ENCODE assay signal across 19 cellular contexts in genomic region chr11:2751523-2752203, GRCh38. TPM values are rescaled to one million over a fixed set of nuclear protein-coding genes. Genes with fewer than 3 reads are reported as not detected.
A peak's percentile ranks its signal among the peaks of the same experiment; 100 is the strongest.
DNase-seq lines count a peak whose midpoint lies in the region; ATAC-seq and TF ChIP-seq lines count a peak whose summit lies in the region.
"Had no signal": no experiment of that assay in that cellular context is flagged by ENCODE, and none has a peak within 500 bp of the region (broad histone marks: within the 10 kb centered on the region; RNA-seq: fewer than 3 reads in every experiment).

No MANE protein-coding gene starts in this region.

- H3K27ac ChIP-seq in WERI-Rb-1: no peak overlapping the region
- H3K27ac ChIP-seq in sigmoid colon: no peak overlapping the region

- no peaks in the 10 kb centered on the region for H3K4me1 Mint-ChIP-seq in activated naive CD8-positive, alpha-beta T cell treated with anti-CD3 and anti-CD28 coated beads, Interleukin-2, amount 10 ng/mL, durations not matched to agents 7 days and 5 days
- H3K4me1 Mint-ChIP-seq in activated naive CD8-positive, alpha-beta T cell treated with anti-CD3 and anti-CD28 coated beads, Interleukin-2, amount 50 U/mL, for 24 hours: no peaks in the 10 kb centered on the region
- H3K4me1 Mint-ChIP-seq in mesothelial cell of epicardium: peaks cover 56% of the 10 kb centered on the region

- H3K9me3 ChIP-seq in WERI-Rb-1 (ENCODE audit: severe bottlenecking) (peaks cover 4% of the 10 kb centered on the region), sigmoid colon (no peaks in the 10 kb centered on the region)

- peaks cover 5% of the 10 kb centered on the region for H3K9me3 Mint-ChIP-seq in activated naive CD8-positive, alpha-beta T cell treated with anti-CD3 and anti-CD28 coated beads, Interleukin-2, amount 10 ng/mL, durations not matched to agents 7 days and 5 days
- peaks cover 3% of the 10 kb centered on the region for H3K9me3 Mint-ChIP-seq in activated naive CD8-positive, alpha-beta T cell treated with anti-CD3 and anti-CD28 coated beads, Interleukin-2, amount 50 U/mL, for 24 hours
- no peaks in the 10 kb centered on the region for H3K9me3 Mint-ChIP-seq in mesothelial cell of epicardium

- no peak for ATAC-seq in activated naive CD8-positive, alpha-beta T cell treated with anti-CD3 and anti-CD28 coated beads, Interleukin-2, amount 10 ng/mL, durations not matched to agents 7 days and 5 days (ENCODE audit: low read depth)
- no peak for ATAC-seq in activated naive CD8-positive, alpha-beta T cell treated with anti-CD3 and anti-CD28 coated beads, Interleukin-2, amount 50 U/mL, for 24 hours
- ATAC-seq: Panc1 had no signal

- intact Hi-C loops in sigmoid colon (cut with DNase I): no loop called here

- DNase-seq in activated naive CD8-positive, alpha-beta T cell treated with anti-CD3 and anti-CD28 coated beads, Interleukin-2, amount 10 ng/mL, durations not matched to agents 7 days and 5 days: peak; percentile 15
- DNase-seq in activated naive CD8-positive, alpha-beta T cell treated with anti-CD3 and anti-CD28 coated beads, Interleukin-2, amount 50 U/mL, for 24 hours: no peak
- DNase-seq in WERI-Rb-1 (peak; percentile 2), mesothelial cell of epicardium (ENCODE audit: low spot score in 2 of 2, unreplicated experiment in 2 of 2) (no peak), sigmoid colon (peak; percentile 53), DMS 273 treated with DMSO at 0.1 percent for 48 hours (lab: John Stamatoyannopoulos, UW) (no peak), NCI-H128 (lab: John Stamatoyannopoulos, UW; ENCODE audit: unreplicated experiment) (no peak), D341Med (ENCODE audit: low spot score) (no peak)
- DNase-seq: Calu3; CD4-positive, CD25-positive, alpha-beta regulatory T cell; DND-41; Karpas-422; MM.1S; NCI-H1105; NCI-H187 treated with DMSO at 0.1 percent for 48 hours; NCI-H2171; NCI-H774; SHP77 treated with DMSO at 0.1 percent for 48 hours had no signal

- no peaks in the 10 kb centered on the region for H3K36me3 Mint-ChIP-seq in activated naive CD8-positive, alpha-beta T cell treated with anti-CD3 and anti-CD28 coated beads, Interleukin-2, amount 10 ng/mL, durations not matched to agents 7 days and 5 days
- peaks cover 3% of the 10 kb centered on the region for H3K36me3 Mint-ChIP-seq in activated naive CD8-positive, alpha-beta T cell treated with anti-CD3 and anti-CD28 coated beads, Interleukin-2, amount 50 U/mL, for 24 hours (ENCODE audit: low read depth)
- no peaks in the 10 kb centered on the region for H3K36me3 Mint-ChIP-seq in mesothelial cell of epicardium

- H3K27me3 ChIP-seq in WERI-Rb-1 (ENCODE audit: insufficient read depth, low read depth, severe bottlenecking) (no peaks in the 10 kb centered on the region), sigmoid colon (no peaks in the 10 kb centered on the region)

- H3K36me3 ChIP-seq in WERI-Rb-1 (no peaks in the 10 kb centered on the region), sigmoid colon (no peaks in the 10 kb centered on the region)

- no peak overlapping the region for H3K4me3 Mint-ChIP-seq in activated naive CD8-positive, alpha-beta T cell treated with anti-CD3 and anti-CD28 coated beads, Interleukin-2, amount 10 ng/mL, durations not matched to agents 7 days and 5 days
- H3K4me3 Mint-ChIP-seq in activated naive CD8-positive, alpha-beta T cell treated with anti-CD3 and anti-CD28 coated beads, Interleukin-2, amount 50 U/mL, for 24 hours: no peak overlapping the region
- H3K4me3 Mint-ChIP-seq in mesothelial cell of epicardium: no peak overlapping the region
- H3K4me3 Mint-ChIP-seq: CD4-positive, CD25-positive, alpha-beta regulatory T cell had no signal

- H3K4me1 ChIP-seq in sigmoid colon: no peaks in the 10 kb centered on the region

- no peak for TF ChIP-seq POLR2A in sigmoid colon (IDR thresholded peaks at IDR 0.05)

- TF ChIP-seq EP300 in sigmoid colon (IDR thresholded peaks at IDR 0.05): no peak

- H3K4me3 ChIP-seq in WERI-Rb-1 (ENCODE audit: low read depth, low read length) (no peak overlapping the region), sigmoid colon (no peak overlapping the region)

- WGBS in sigmoid colon, 2 donors: 95 to 96% methylated on average over 24 of the region's 24 CpGs

- no peaks in the 10 kb centered on the region for H3K27me3 Mint-ChIP-seq in activated naive CD8-positive, alpha-beta T cell treated with anti-CD3 and anti-CD28 coated beads, Interleukin-2, amount 10 ng/mL, durations not matched to agents 7 days and 5 days
- no peaks in the 10 kb centered on the region for H3K27me3 Mint-ChIP-seq in activated naive CD8-positive, alpha-beta T cell treated with anti-CD3 and anti-CD28 coated beads, Interleukin-2, amount 50 U/mL, for 24 hours
- no peaks in the 10 kb centered on the region for H3K27me3 Mint-ChIP-seq in mesothelial cell of epicardium (ENCODE audit: low read depth)
- H3K27me3 Mint-ChIP-seq: CD4-positive, CD25-positive, alpha-beta regulatory T cell had no signal

- TF ChIP-seq CTCF in WERI-Rb-1 (IDR thresholded peaks at IDR 0.05; ENCODE audit: low read depth, low read length): no peak
- TF ChIP-seq CTCF in mesothelial cell of epicardium (IDR thresholded peaks at IDR 0.05; ENCODE audit: unreplicated experiment): no peak
- TF ChIP-seq CTCF in sigmoid colon (IDR thresholded peaks at IDR 0.05): no peak

- H3K27ac Mint-ChIP-seq in activated naive CD8-positive, alpha-beta T cell treated with anti-CD3 and anti-CD28 coated beads, Interleukin-2, amount 10 ng/mL, durations not matched to agents 7 days and 5 days: no peak overlapping the region
- no peak overlapping the region for H3K27ac Mint-ChIP-seq in activated naive CD8-positive, alpha-beta T cell treated with anti-CD3 and anti-CD28 coated beads, Interleukin-2, amount 50 U/mL, for 24 hours
- peak overlapping the region; percentile 93 for H3K27ac Mint-ChIP-seq in mesothelial cell of epicardium
- H3K27ac Mint-ChIP-seq: CD4-positive, CD25-positive, alpha-beta regulatory T cell had no signal

- POLR2A ChIA-PET in activated naive CD8-positive, alpha-beta T cell treated with anti-CD3 and anti-CD28 coated beads, Interleukin-2, amount 10 ng/mL, durations not matched to agents 7 days and 5 days (lab: Charles Lee): no interaction called here

RNA-seq across cellular contexts. Expression of gene KCNQ1OT1, which starts 51.9 kb away (rescaled TPM):
- total RNA-seq in activated naive CD8-positive, alpha-beta T cell treated with anti-CD3 and anti-CD28 coated beads, Interleukin-2, amount 10 ng/mL, durations not matched to agents 7 days and 5 days: under 1 TPM; 0.28 to 0.34 TPM
- 30.5 to 35.1 TPM (median 31.9 TPM) in 3 replicates for total RNA-seq in mesothelial cell of epicardium
- total RNA-seq in sigmoid colon: 1 to 10 TPM in 3 of 4 donors, under 1 TPM in 1; 0.99 to 3.6 (median 1.4) TPM
- polyA plus RNA-seq in sigmoid colon: under 1 TPM; under 0.01 to 0.32 (median under 0.01) TPM

Comparison
In these comparisons a context has a peak if more than half of its experiments do, and no peak if none do; other contexts are left out.
1. DNase-seq: peak in activated naive CD8-positive, alpha-beta T cell treated with anti-CD3 and anti-CD28 coated beads, Interleukin-2, amount 10 ng/mL, durations not matched to agents 7 days and 5 days (single experiment), WERI-Rb-1 (single experiment) and sigmoid colon (single experiment); none in activated naive CD8-positive, alpha-beta T cell treated with anti-CD3 and anti-CD28 coated beads, Interleukin-2, amount 50 U/mL, for 24 hours (single experiment), mesothelial cell of epicardium (0 of 2), DMS 273 treated with DMSO at 0.1 percent for 48 hours (single experiment), NCI-H128 (single experiment) and D341Med (single experiment).